ENCODE assay signal across 8 cellular contexts in the genomic region with DNA sequence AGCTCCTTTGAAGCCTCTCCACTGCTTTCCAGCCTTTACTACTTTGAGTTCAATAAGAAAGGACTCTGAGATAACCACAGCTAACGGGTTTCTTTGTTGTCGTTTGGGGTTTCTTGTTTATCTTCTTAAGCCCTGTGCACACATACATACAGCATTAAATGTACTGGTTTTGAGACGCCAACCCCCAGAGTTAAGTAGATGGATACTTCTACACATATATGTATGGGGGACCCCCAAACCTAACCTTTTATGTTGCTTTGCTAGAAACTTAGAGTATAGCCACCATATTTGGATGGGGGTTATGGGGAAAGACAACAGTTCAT. TPM values are rescaled to one million over a fixed set of nuclear protein-coding genes. Genes with fewer than 3 reads are reported as not detected.
A peak's percentile ranks its signal among the peaks of the same experiment; 100 is the strongest.
DNase-seq lines count a peak whose midpoint lies in the region; ATAC-seq and TF ChIP-seq lines count a peak whose summit lies in the region.

No MANE protein-coding gene starts in this region.

- H3K27ac ChIP-seq in GM23248 (peak overlapping the region; percentile 93), fibroblast of lung (ENCODE audit: insufficient read depth, low read length) (peak overlapping the region; percentile 92), gastrocnemius medialis (peak overlapping the region; percentile 63 to 83 (median 78))

- 10 to 12% methylated on average over 3 of the region's 3 CpGs for WGBS in GM23248 (ENCODE audit: low coverage in 1 of 2, low lambda C conversion rate in 2 of 2, missing lambda C conversion rate in 2 of 2), 2 experiments

- no peaks in the 10 kb centered on the region for H3K9me2 ChIP-seq in GM23248 (ENCODE audit: insufficient read depth)

- peaks cover 31% of the 10 kb centered on the region for H3F3A ChIP-seq in GM23248 (ENCODE audit: insufficient read depth)

- in situ Hi-C loops in GM23248 (cut with MboI) (no loop called here), gastrocnemius medialis (cut with MboI; ENCODE audit: low sequenced_read_pairs in 4 of 4) (no loop called here)

- H3K9ac ChIP-seq in GM23248 (peak overlapping the region; percentile 91), fibroblast of lung (ENCODE audit: insufficient read depth, low read length) (peak overlapping the region; percentile 89)

- peaks cover 36% of the 10 kb centered on the region for H3K79me2 ChIP-seq in GM23248 (ENCODE audit: insufficient read depth)
- H3K79me2 ChIP-seq in fibroblast of lung (ENCODE audit: control insufficient read depth, insufficient read depth, low read length) = peaks cover 20% of the 10 kb centered on the region

- H3K27me3 ChIP-seq in GM23248 (replicated peaks; ENCODE audit: insufficient read depth) (no peaks in the 10 kb centered on the region), fibroblast of lung (ENCODE audit: control insufficient read depth, insufficient read depth, low read length) (no peaks in the 10 kb centered on the region), gastrocnemius medialis (no peaks in the 10 kb centered on the region)

- TF ChIP-seq CTCF in fibroblast of lung (conservative IDR thresholded peaks at IDR 0.05 in 1 of 2, IDR thresholded peaks at IDR 0.05 in 1 of 2; ENCODE audit: low read depth in 1 of 2, low read length in 2 of 2) = no peak
- no peak for TF ChIP-seq CTCF in gastrocnemius medialis (IDR thresholded peaks at IDR 0.05 in 4 of 5, conservative IDR thresholded peaks at IDR 0.05 in 1 of 5)
- no peak for TF ChIP-seq CTCF in omental fat pad (IDR thresholded peaks at IDR 0.05)

- H3K9me3 ChIP-seq in GM23248 (ENCODE audit: low read depth) (no peaks in the 10 kb centered on the region), fibroblast of lung (ENCODE audit: control insufficient read depth, insufficient read depth, low read depth, low read length) (no peaks in the 10 kb centered on the region), gastrocnemius medialis (no peaks in the 10 kb centered on the region)

- DNase-seq in GM23248 (no peak), fibroblast of lung (ENCODE audit: low read depth in 2 of 2) (no peak), gastrocnemius medialis (no peak), omental fat pad (ENCODE audit: low spot score) (no peak), NCI-H226 (no peak)

- ATAC-seq in SK-N-SH treated with all-trans-retinoic acid at 6 μM for 48 hours = peak; percentile 0; the same call in 1 of the 3 replicates
- no peak for ATAC-seq in gastrocnemius medialis
- no peak for ATAC-seq in HG03460 (IDR thresholded peaks at IDR 0.05; ENCODE audit: unreplicated experiment)
- ATAC-seq in omental fat pad (ENCODE audit: low FRiP score) = no peak
- ATAC-seq in GM19035 (IDR thresholded peaks at IDR 0.05; ENCODE audit: unreplicated experiment) = no peak

- no peaks in the 10 kb centered on the region for H4K20me1 ChIP-seq in GM23248 (ENCODE audit: insufficient read depth)
- H4K20me1 ChIP-seq in fibroblast of lung (ENCODE audit: control insufficient read depth, extremely low read depth, insufficient read depth, low read length) = no peaks in the 10 kb centered on the region

- TF ChIP-seq POLR2A in gastrocnemius medialis (IDR thresholded peaks at IDR 0.05) = no peak

- intact Hi-C loops in gastrocnemius medialis (cut with DNase I; ENCODE audit: low total_unique reads) = loop anchor here (2.0 kb wide), 2 partner anchors 351 to 487 kb away; a partner anchor contains a TSS

- H3K4me1 ChIP-seq in GM23248 (ENCODE audit: insufficient read depth) (peaks cover 28% of the 10 kb centered on the region), fibroblast of lung (ENCODE audit: control insufficient read depth, extremely low read depth, insufficient read depth, low read length) (peaks cover 3% of the 10 kb centered on the region), gastrocnemius medialis (peaks cover 14 to 16% of the 10 kb centered on the region in 2 donors)

- H3K36me3 ChIP-seq in GM23248 (ENCODE audit: low read depth) (peaks cover 12% of the 10 kb centered on the region; the same call in 1 of the 2 replicates), fibroblast of lung (ENCODE audit: control insufficient read depth, insufficient read depth, low read length) (no peaks in the 10 kb centered on the region), gastrocnemius medialis (no peaks in the 10 kb centered on the region)

- H2AFZ ChIP-seq in GM23248 (peak overlapping the region; percentile 93), fibroblast of lung (ENCODE audit: low read length) (peak overlapping the region; percentile 80)

- H3K4me2 ChIP-seq in GM23248 (ENCODE audit: unreplicated experiment) = peak overlapping the region; percentile 86
- H3K4me2 ChIP-seq in fibroblast of lung (ENCODE audit: extremely low read depth, insufficient read depth, low read length) = peak overlapping the region; percentile 82

- H3K4me3 ChIP-seq in GM23248 = peak overlapping the region; percentile 84
- H3K4me3 ChIP-seq in fibroblast of lung (replicated peaks in 1 of 4; ENCODE audit: control extremely low read depth in 1 of 4, insufficient read depth in 1 of 4, low read depth in 3 of 4, low read length in 4 of 4) = peak overlapping the region; percentile 70 to 96 (median 81)
- peak overlapping the region; percentile 64 to 88 (median 78) for H3K4me3 ChIP-seq in gastrocnemius medialis

TF ChIP-seq in SK-N-SH treated with all-trans-retinoic acid at 6 μM for 48 hours, 23 proteins besides CTCF, POLR2A, EP300 and RAD21 (continues in another document):
- no peak for TF ChIP-seq ZFP30 (CRISPR knock-in tag; IDR thresholded peaks at IDR 0.05)
- no peak for TF ChIP-seq PPARA (CRISPR knock-in tag; IDR thresholded peaks at IDR 0.05; ENCODE audit: borderline replicate concordance)
- TF ChIP-seq BACH2 (CRISPR knock-in tag; IDR thresholded peaks at IDR 0.05; ENCODE audit: borderline replicate concordance) = no peak
- no peak for TF ChIP-seq SNAI2 (CRISPR knock-in tag; IDR thresholded peaks at IDR 0.05)
- TF ChIP-seq ESRRG (CRISPR knock-in tag; IDR thresholded peaks at IDR 0.05) = no peak
- no peak for TF ChIP-seq ZNF565 (CRISPR knock-in tag; conservative IDR thresholded peaks at IDR 0.05; ENCODE audit: low read depth)
- no peak for TF ChIP-seq TOX (CRISPR knock-in tag; IDR thresholded peaks at IDR 0.05; ENCODE audit: borderline replicate concordance)
- TF ChIP-seq RARB (CRISPR knock-in tag; IDR thresholded peaks at IDR 0.05) = no peak
- no peak for TF ChIP-seq ZC3H10 (CRISPR knock-in tag; IDR thresholded peaks at IDR 0.05)
- TF ChIP-seq OSR1 (CRISPR knock-in tag; IDR thresholded peaks at IDR 0.05) = no peak
- TF ChIP-seq, protein P1, sequence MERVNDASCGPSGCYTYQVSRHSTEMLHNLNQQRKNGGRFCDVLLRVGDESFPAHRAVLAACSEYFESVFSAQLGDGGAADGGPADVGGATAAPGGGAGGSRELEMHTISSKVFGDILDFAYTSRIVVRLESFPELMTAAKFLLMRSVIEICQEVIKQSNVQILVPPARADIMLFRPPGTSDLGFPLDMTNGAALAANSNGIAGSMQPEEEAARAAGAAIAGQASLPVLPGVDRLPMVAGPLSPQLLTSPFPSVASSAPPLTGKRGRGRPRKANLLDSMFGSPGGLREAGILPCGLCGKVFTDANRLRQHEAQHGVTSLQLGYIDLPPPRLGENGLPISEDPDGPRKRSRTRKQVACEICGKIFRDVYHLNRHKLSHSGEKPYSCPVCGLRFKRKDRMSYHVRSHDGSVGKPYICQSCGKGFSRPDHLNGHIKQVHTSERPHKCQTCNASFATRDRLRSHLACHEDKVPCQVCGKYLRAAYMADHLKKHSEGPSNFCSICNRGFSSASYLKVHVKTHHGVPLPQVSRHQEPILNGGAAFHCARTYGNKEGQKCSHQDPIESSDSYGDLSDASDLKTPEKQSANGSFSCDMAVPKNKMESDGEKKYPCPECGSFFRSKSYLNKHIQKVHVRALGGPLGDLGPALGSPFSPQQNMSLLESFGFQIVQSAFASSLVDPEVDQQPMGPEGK (CRISPR knock-in tag; IDR thresholded peaks at IDR 0.05; ENCODE audit: borderline replicate concordance) = no peak
- TF ChIP-seq, protein P2, sequence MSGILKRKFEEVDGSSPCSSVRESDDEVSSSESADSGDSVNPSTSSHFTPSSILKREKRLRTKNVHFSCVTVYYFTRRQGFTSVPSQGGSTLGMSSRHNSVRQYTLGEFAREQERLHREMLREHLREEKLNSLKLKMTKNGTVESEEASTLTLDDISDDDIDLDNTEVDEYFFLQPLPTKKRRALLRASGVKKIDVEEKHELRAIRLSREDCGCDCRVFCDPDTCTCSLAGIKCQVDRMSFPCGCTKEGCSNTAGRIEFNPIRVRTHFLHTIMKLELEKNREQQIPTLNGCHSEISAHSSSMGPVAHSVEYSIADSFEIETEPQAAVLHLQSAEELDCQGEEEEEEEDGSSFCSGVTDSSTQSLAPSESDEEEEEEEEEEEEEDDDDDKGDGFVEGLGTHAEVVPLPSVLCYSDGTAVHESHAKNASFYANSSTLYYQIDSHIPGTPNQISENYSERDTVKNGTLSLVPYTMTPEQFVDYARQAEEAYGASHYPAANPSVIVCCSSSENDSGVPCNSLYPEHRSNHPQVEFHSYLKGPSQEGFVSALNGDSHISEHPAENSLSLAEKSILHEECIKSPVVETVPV (CRISPR knock-in tag; IDR thresholded peaks at IDR 0.05) = no peak
- no peak for TF ChIP-seq GLIS3 (CRISPR knock-in tag; IDR thresholded peaks at IDR 0.05)
- TF ChIP-seq ISL1 (CRISPR knock-in tag; IDR thresholded peaks at IDR 0.05) = no peak
- TF ChIP-seq CSDC2 (CRISPR knock-in tag; IDR thresholded peaks at IDR 0.05) = no peak
- no peak for TF ChIP-seq ARNTL (CRISPR knock-in tag; IDR thresholded peaks at IDR 0.05; ENCODE audit: borderline replicate concordance, low read depth)
- TF ChIP-seq, protein P3, sequence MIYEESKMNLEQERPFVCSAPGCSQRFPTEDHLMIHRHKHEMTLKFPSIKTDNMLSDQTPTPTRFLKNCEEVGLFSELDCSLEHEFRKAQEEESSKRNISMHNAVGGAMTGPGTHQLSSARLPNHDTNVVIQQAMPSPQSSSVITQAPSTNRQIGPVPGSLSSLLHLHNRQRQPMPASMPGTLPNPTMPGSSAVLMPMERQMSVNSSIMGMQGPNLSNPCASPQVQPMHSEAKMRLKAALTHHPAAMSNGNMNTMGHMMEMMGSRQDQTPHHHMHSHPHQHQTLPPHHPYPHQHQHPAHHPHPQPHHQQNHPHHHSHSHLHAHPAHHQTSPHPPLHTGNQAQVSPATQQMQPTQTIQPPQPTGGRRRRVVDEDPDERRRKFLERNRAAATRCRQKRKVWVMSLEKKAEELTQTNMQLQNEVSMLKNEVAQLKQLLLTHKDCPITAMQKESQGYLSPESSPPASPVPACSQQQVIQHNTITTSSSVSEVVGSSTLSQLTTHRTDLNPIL (CRISPR knock-in tag; IDR thresholded peaks at IDR 0.05; ENCODE audit: low read depth) = no peak

RNA-seq across cellular contexts. Expression of a gene that starts 0.7 kb away (rescaled TPM):
- total RNA-seq in GM23248 (2014; rRNA removed; shearing (Covaris generic)) = 3.2 and 6.6 TPM in 2 replicates
- polyA plus RNA-seq in GM23248 (2016; fragmentation: Nextera tagmentation; extraction: Ambion mirVana) = 4.7 and 5.7 TPM in 2 replicates
- 5.9 and 6.4 TPM in 2 replicates for total RNA-seq in fibroblast of lung
- 4.6 and 5.8 TPM in 2 replicates for polyA plus RNA-seq in fibroblast of lung
- 2.2 and 3.4 TPM in 2 replicates for polyA plus RNA-seq in fibroblast of lung (2012)
- polyA minus RNA-seq in fibroblast of lung (ENCODE audit: low replicate concordance) = 0.37 TPM in 1 of 2 replicates, not detected in the other
- 1 to 10 TPM in 2 of 4 donors, under 1 TPM in 2; 0.71 to 1.3 (median 1.1) TPM for total RNA-seq in gastrocnemius medialis
- total RNA-seq in omental fat pad = 10 to 100 TPM in 1 of 4 donors, 1 to 10 TPM in 3; 5.1 to 12.9 (median 8.1) TPM
